ENCODE assay signal across 8 cellular contexts in genomic region chr11:82701847-82702520, GRCh38. TPM values are rescaled to one million over a fixed set of nuclear protein-coding genes. Genes with fewer than 3 reads are reported as not detected.
DNase-seq lines count a peak whose midpoint lies in the region; ATAC-seq and TF ChIP-seq lines count a peak whose summit lies in the region.

No MANE protein-coding gene starts in this region.

- H3K9me3 ChIP-seq in AG04450 (ENCODE audit: control insufficient read depth, insufficient read depth, low read length): no peaks in the 10 kb centered on the region
- H3K9me3 ChIP-seq in OCI-LY7 (ENCODE audit: low read length): no peaks in the 10 kb centered on the region
- no peaks in the 10 kb centered on the region for H3K9me3 ChIP-seq in T-helper 17 cell (ENCODE audit: control insufficient read depth, low read length, poor library complexity, severe bottlenecking)

- H3K27ac ChIP-seq in AG04450 (ENCODE audit: low read depth, low read length): no peak overlapping the region
- H3K27ac ChIP-seq in OCI-LY7 (ENCODE audit: low read depth, low read length, poor library complexity, severe bottlenecking): no peak overlapping the region

- no peaks in the 10 kb centered on the region for H3K36me3 Mint-ChIP-seq in T-helper 17 cell (ENCODE audit: low read depth)

- H3K4me1 Mint-ChIP-seq in T-helper 17 cell: no peaks in the 10 kb centered on the region

- no peaks in the 10 kb centered on the region for H3K36me3 ChIP-seq in OCI-LY7 (ENCODE audit: insufficient read depth, low read length)

- no peaks in the 10 kb centered on the region for H3K4me1 ChIP-seq in OCI-LY7 (ENCODE audit: insufficient read depth, low read length, poor library complexity, severe bottlenecking)

- no peak overlapping the region for H3K4me3 Mint-ChIP-seq in T-helper 17 cell

- peak; percentile 63 for ATAC-seq in HG02798 (IDR thresholded peaks at IDR 0.05; ENCODE audit: poor library complexity, unreplicated experiment)
- ATAC-seq in T-helper 17 cell: no peak
- ATAC-seq in HG02623 (IDR thresholded peaks at IDR 0.05; ENCODE audit: unreplicated experiment): no peak

- no peak overlapping the region for H3K4me3 ChIP-seq in AG04450 (ENCODE audit: low read depth, low read length)
- H3K4me3 ChIP-seq in OCI-LY7 (ENCODE audit: low read depth, low read length, poor library complexity, severe bottlenecking): no peak overlapping the region
- no peak overlapping the region for H3K4me3 ChIP-seq in epithelial cell of proximal tubule (ENCODE audit: low read depth, low read length)

- H3K27me3 ChIP-seq in AG04450 (ENCODE audit: control insufficient read depth, insufficient read depth, low read length): no peaks in the 10 kb centered on the region

- TF ChIP-seq CTCF in AG04450 (IDR thresholded peaks at IDR 0.05; ENCODE audit: low read depth, low read length) (peak; percentile 59), OCI-LY7 (conservative IDR thresholded peaks at IDR 0.05; ENCODE audit: low read length) (peak; percentile 88), epithelial cell of proximal tubule (conservative IDR thresholded peaks at IDR 0.05; ENCODE audit: low read depth, low read length) (peak; percentile 78)

- CTCF ChIA-PET in AG04450 (lab: Charles Lee): interaction anchor here (0.7 to 1.7 kb wide), 7 partner anchors 8 to 1060 kb away, joined by 3 to 6 read pairs (median 4); no protein-coding TSS in a partner anchor
- CTCF ChIA-PET in OCI-LY7 (lab: Charles Lee; ENCODE audit: unreplicated experiment): interaction anchor here (0.5 to 1.1 kb wide), 2 partner anchors 191 to 471 kb away, joined by 3 read pairs; no protein-coding TSS in a partner anchor

- peaks cover 36% of the 10 kb centered on the region for H3K27me3 Mint-ChIP-seq in T-helper 17 cell

- no peaks in the 10 kb centered on the region for H3K9me2 ChIP-seq in OCI-LY7 (ENCODE audit: insufficient read depth, low read length)

- no peaks in the 10 kb centered on the region for H4K20me1 ChIP-seq in OCI-LY7 (ENCODE audit: insufficient read depth, low read length)

- no peak overlapping the region for H3K27ac Mint-ChIP-seq in T-helper 17 cell

- H3K4me2 ChIP-seq in OCI-LY7 (ENCODE audit: low read length): no peak overlapping the region

- no peak overlapping the region for H2AFZ ChIP-seq in OCI-LY7 (ENCODE audit: low read length)

- BruUV-seq in OCI-LY7 (replicated peaks; lab: Mats Ljungman, UMichigan): no TSS peak

- DNase-seq in AG04450 (ENCODE audit: low read depth, low spot score) (no peak), EL (peak; percentile 34), OCI-LY7 (ENCODE audit: low spot score) (peak; percentile 41), epithelial cell of proximal tubule (ENCODE audit: low read depth) (no peak), putamen (ENCODE audit: low spot score) (peak; percentile 31), T-helper 17 cell (no peak)

- intact Hi-C loops in OCI-LY7 (cut with micrococcal nuclease; ENCODE audit: unreplicated experiment): no loop called here

- POLR2A ChIA-PET in AG04450 (lab: Yijun Ruan, JAX): no interaction called here
- POLR2A ChIA-PET in OCI-LY7 (lab: Charles Lee): interaction anchor here (0.6 kb wide), 1 partner anchor 739 kb away, joined by 3 read pairs; no protein-coding TSS in a partner anchor

- H3K79me2 ChIP-seq in OCI-LY7 (ENCODE audit: insufficient read depth, low read depth, low read length): no peaks in the 10 kb centered on the region

RNA-seq across cellular contexts. Expression of gene FAM181B, which starts 31.7 kb away (rescaled TPM):
- polyA plus RNA-seq in AG04450 (2011; rRNA removed): not detected in 2 replicates
- not detected in 2 replicates for polyA minus RNA-seq in AG04450 (2011; rRNA and poly(A)+ RNA removed)
- total RNA-seq in OCI-LY7 (2014; rRNA removed; shearing (Covaris generic)): not detected in 2 replicates
- total RNA-seq in OCI-LY7 (2022): not detected in 2 replicates
- total RNA-seq in epithelial cell of proximal tubule: 0.06 and 0.14 TPM in 2 replicates
- total RNA-seq in T-helper 17 cell: not detected

Comparison
In these comparisons a context has a peak if more than half of its experiments do, and no peak if none do; other contexts are left out.
1. DNase-seq: peak in EL (single experiment), OCI-LY7 (single experiment) and putamen (single experiment); none in AG04450 (single experiment), epithelial cell of proximal tubule (single experiment) and T-helper 17 cell (0 of 3).
2. Peak in every context shown above with its lines, with median percentiles within 50 percentile points of each other: CTCF ChIP-seq.